In the genomic region with DNA sequence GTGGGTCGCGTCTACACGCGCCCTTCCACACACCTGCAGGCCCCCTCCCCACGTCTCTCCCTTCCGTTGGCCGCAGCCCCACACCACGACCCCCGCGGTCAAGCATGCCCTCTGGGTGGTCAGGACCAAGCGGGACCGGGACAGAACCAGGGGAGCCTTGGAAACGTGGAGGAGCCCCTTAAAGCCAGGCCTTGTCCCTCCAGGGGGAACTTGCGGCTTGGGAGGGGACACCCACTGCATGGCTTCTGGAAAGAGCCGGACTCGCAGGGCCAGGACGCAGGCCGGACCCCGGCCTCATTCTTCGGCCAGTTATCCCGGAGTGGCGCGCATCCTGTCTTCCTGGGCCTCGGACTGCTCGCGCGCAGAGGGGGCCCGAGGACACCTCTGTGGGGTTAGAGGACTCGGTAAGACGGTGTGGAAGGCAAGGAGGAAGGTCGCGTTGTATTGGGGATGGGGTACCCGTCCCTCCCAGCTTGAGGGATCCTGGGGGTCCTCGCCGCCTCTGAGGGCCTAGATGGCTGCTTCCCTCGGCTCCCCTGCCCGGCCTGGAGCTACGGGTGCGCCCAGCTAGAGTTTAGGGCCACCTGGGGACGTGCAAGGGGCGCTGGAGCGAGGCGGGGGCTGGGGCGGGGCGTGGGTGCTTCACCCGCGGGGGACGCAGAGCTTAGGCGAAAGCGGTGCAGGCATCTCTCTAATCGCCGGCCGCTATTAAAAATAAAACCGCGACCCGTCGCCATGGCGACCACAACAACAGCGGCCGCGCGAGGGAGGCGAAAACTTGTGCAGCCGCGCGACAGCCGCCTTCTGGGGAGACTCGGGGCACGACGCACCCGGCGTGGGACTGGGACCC, we compare ENCODE assay signal across 8 cellular contexts. TPM values are rescaled to one million over a fixed set of nuclear protein-coding genes. Genes with fewer than 3 reads are reported as not detected.
DNase-seq lines count a peak whose midpoint lies in the region; ATAC-seq and FAIRE-seq lines count a peak whose summit lies in the region.

No MANE protein-coding gene starts in this region.

- H3K4me3 Mint-ChIP-seq in activated T-cell treated with anti-CD3 and anti-CD28 coated beads, Interleukin-2, amount 50 U/mL, for 4 hours = peak overlapping the region; percentile 19

- no peaks in the 10 kb centered on the region for H3K9me3 Mint-ChIP-seq in activated T-cell treated with anti-CD3 and anti-CD28 coated beads, Interleukin-2, amount 50 U/mL, for 4 hours

- no peak overlapping the region for H3K27ac ChIP-seq in ACC112 (ENCODE audit: low read depth, low read length)

- no peak for ATAC-seq in activated T-cell treated with anti-CD3 and anti-CD28 coated beads, Interleukin-2, amount 50 U/mL, for 4 hours
- ATAC-seq in left cardiac atrium (peak; percentile 12 to 18), sciatic nerve (peak; percentile 8), HG03097 (IDR thresholded peaks at IDR 0.05; ENCODE audit: low FRiP score, unreplicated experiment) (no peak), HG03354 (IDR thresholded peaks at IDR 0.05; ENCODE audit: poor library complexity, severe bottlenecking, unreplicated experiment) (no peak)

- intact Hi-C loops in left cardiac atrium (cut with DNase I) (loop anchor here in 1 of 2 donors (5.0 kb wide), 2 partner anchors 146 to 211 kb away; no protein-coding TSS in a partner anchor), sciatic nerve (cut with DNase I) (no loop called here)

- H3K4me1 Mint-ChIP-seq in activated T-cell treated with anti-CD3 and anti-CD28 coated beads, Interleukin-2, amount 50 U/mL, for 4 hours (ENCODE audit: low read depth) = peaks cover 12% of the 10 kb centered on the region

- H3K36me3 Mint-ChIP-seq in activated T-cell treated with anti-CD3 and anti-CD28 coated beads, Interleukin-2, amount 50 U/mL, for 4 hours (ENCODE audit: insufficient read depth) = no peaks in the 10 kb centered on the region

- H3K27me3 ChIP-seq in ACC112 (ENCODE audit: insufficient read depth, low read length) = peaks cover 35% of the 10 kb centered on the region

- peaks cover 19% of the 10 kb centered on the region for H3K27me3 Mint-ChIP-seq in activated T-cell treated with anti-CD3 and anti-CD28 coated beads, Interleukin-2, amount 50 U/mL, for 4 hours (ENCODE audit: low read depth)

- H3K36me3 ChIP-seq in ACC112 (ENCODE audit: insufficient read depth, low read length) = no peaks in the 10 kb centered on the region

- H3K4me1 ChIP-seq in ACC112 (ENCODE audit: control insufficient read depth, insufficient read depth, low read length, unreplicated experiment) = peaks cover 8% of the 10 kb centered on the region

- H3K4me3 ChIP-seq in ACC112 (ENCODE audit: low read depth, low read length) = peak overlapping the region; percentile 69

- no peaks in the 10 kb centered on the region for H3K79me2 ChIP-seq in ACC112 (ENCODE audit: control insufficient read depth, insufficient read depth, low read length, unreplicated experiment)

- no peak overlapping the region for H2AFZ ChIP-seq in ACC112 (ENCODE audit: low read length, unreplicated experiment)

- peak; percentile 8 for FAIRE-seq in GM19239 (lab: Jason Lieb, UNC)

- DNase-seq in GM19239 (ENCODE audit: insufficient read length, low spot score) (peak; percentile 64), left cardiac atrium (peak; percentile 89), sciatic nerve (ENCODE audit: low spot score) (no peak)
- no peak for DNase-seq in activated T-cell treated with anti-CD3 and anti-CD28 coated beads, Interleukin-2, amount 50 U/mL, for 4 hours
- no peak for DNase-seq in stimulated activated CD8-positive, alpha-beta memory T cell treated with anti-CD3 and anti-CD28 coated beads, Interleukin-4, amount 100 ng/mL, for 48 hours

RNA-seq across cellular contexts. Expression of a gene that starts 1.8 kb away (rescaled TPM):
- total RNA-seq in activated T-cell treated with anti-CD3 and anti-CD28 coated beads, Interleukin-2, amount 50 U/mL, for 4 hours = 10 to 100 TPM; 10.1 to 31.3 (median 21.8) TPM
- 10 to 100 TPM; 27.5 to 33.9 TPM for total RNA-seq in left cardiac atrium
- 36.5 TPM for total RNA-seq in sciatic nerve

Comparison
In these comparisons a context has a peak if more than half of its experiments do, and no peak if none do; other contexts are left out.
1. DNase-seq: peak in GM19239 (single experiment) and left cardiac atrium (single experiment); none in activated T-cell treated with anti-CD3 and anti-CD28 coated beads, Interleukin-2, amount 50 U/mL, for 4 hours (single experiment), sciatic nerve (single experiment) and stimulated activated CD8-positive, alpha-beta memory T cell treated with anti-CD3 and anti-CD28 coated beads, Interleukin-4, amount 100 ng/mL, for 48 hours (single experiment).
2. ATAC-seq: peak in left cardiac atrium (2 of 2) and sciatic nerve (single experiment); none in activated T-cell treated with anti-CD3 and anti-CD28 coated beads, Interleukin-2, amount 50 U/mL, for 4 hours (0 of 2), HG03097 (single experiment) and HG03354 (single experiment).